Comparison of ENCODE assay signal across 8 cellular contexts in genomic region chr7:50962962-50963374, GRCh38.
A peak's percentile ranks its signal among the peaks of the same experiment; 100 is the strongest.
DNase-seq lines count a peak whose midpoint lies in the region; ATAC-seq and TF ChIP-seq lines count a peak whose summit lies in the region.

No MANE protein-coding gene starts in this region.

- in situ Hi-C loops in transverse colon (cut with MboI; ENCODE audit: low pct_ligation_motif_present in 1 of 4, low pct_unique_long_range_greater_than_20kb in 1 of 4, low sequenced_read_pairs in 3 of 4), result no loop called here

- TF ChIP-seq CTCF in gastroesophageal sphincter (IDR thresholded peaks at IDR 0.05) (no peak), transverse colon (IDR thresholded peaks at IDR 0.05) (no peak)

- TF ChIP-seq POLR2A in gastroesophageal sphincter (IDR thresholded peaks at IDR 0.05), result no peak
- TF ChIP-seq POLR2A in transverse colon (IDR thresholded peaks at IDR 0.05), result no peak

- H3K4me1 ChIP-seq in gastroesophageal sphincter (peaks cover 0 to 12% (median 0%) of the 10 kb centered on the region in 3 donors), transverse colon (peaks cover 0 to 18% (median 9%) of the 10 kb centered on the region in 4 donors)

- intact Hi-C loops in transverse colon (cut with DNase I; ENCODE audit: low total_unique reads), result no loop called here

- H3K4me3 ChIP-seq in gastroesophageal sphincter (no peak overlapping the region), transverse colon (no peak overlapping the region)

- H3K27ac ChIP-seq in gastroesophageal sphincter (no peak overlapping the region), transverse colon (peak overlapping the region in 2 of 4 donors; percentile 14 to 47)

- WGBS in gastroesophageal sphincter (ENCODE audit: low coverage in 1 of 2), 2 donors, result no CpG with 5 or more reads among the region's 4 CpGs
- WGBS in transverse colon (ENCODE audit: low coverage in 1 of 2), 2 donors, result 6% methylated on average over 2 of the region's 4 CpGs; no CpG with 5 or more reads in 1 of the 2 donors

- H3K9me3 ChIP-seq in gastroesophageal sphincter (peaks cover 0 to 6% (median 0%) of the 10 kb centered on the region in 3 donors), transverse colon (peaks cover 0 to 5% of the 10 kb centered on the region in 2 donors)

- H3K36me3 ChIP-seq in gastroesophageal sphincter (no peaks in the 10 kb centered on the region), transverse colon (no peaks in the 10 kb centered on the region)

- no peaks in the 10 kb centered on the region for H3K27me3 ChIP-seq in gastroesophageal sphincter
- no peaks in the 10 kb centered on the region for H3K27me3 ChIP-seq in transverse colon

- ATAC-seq in HG03469 (IDR thresholded peaks at IDR 0.05; ENCODE audit: unreplicated experiment) (peak; percentile 78), gastroesophageal sphincter (peak; percentile 78)

- TF ChIP-seq EP300 in gastroesophageal sphincter (IDR thresholded peaks at IDR 0.05) (no peak), transverse colon (IDR thresholded peaks at IDR 0.05; ENCODE audit: low read depth) (no peak)

- DNase-seq in DMS53 (lab: John Stamatoyannopoulos, UW) (peak; percentile 88), RPMI7951 (ENCODE audit: low read depth) (peak; percentile 100), transverse colon (peak; percentile 90), amniotic stem cell (lab: John Stamatoyannopoulos, UW) (no peak), hippocampal formation (lab: John Stamatoyannopoulos, UW) (no peak), cortex of kidney (lab: John Stamatoyannopoulos, UW) (no peak)

Comparison
In these comparisons a context has a peak if more than half of its experiments do, and no peak if none do; other contexts are left out.
1. DNase-seq: peak in DMS53 (single experiment), RPMI7951 (single experiment) and transverse colon (single experiment); none in amniotic stem cell (single experiment), hippocampal formation (0 of 2) and cortex of kidney (single experiment).